Comparison of ENCODE assay signal across 8 cellular contexts in the genomic region with DNA sequence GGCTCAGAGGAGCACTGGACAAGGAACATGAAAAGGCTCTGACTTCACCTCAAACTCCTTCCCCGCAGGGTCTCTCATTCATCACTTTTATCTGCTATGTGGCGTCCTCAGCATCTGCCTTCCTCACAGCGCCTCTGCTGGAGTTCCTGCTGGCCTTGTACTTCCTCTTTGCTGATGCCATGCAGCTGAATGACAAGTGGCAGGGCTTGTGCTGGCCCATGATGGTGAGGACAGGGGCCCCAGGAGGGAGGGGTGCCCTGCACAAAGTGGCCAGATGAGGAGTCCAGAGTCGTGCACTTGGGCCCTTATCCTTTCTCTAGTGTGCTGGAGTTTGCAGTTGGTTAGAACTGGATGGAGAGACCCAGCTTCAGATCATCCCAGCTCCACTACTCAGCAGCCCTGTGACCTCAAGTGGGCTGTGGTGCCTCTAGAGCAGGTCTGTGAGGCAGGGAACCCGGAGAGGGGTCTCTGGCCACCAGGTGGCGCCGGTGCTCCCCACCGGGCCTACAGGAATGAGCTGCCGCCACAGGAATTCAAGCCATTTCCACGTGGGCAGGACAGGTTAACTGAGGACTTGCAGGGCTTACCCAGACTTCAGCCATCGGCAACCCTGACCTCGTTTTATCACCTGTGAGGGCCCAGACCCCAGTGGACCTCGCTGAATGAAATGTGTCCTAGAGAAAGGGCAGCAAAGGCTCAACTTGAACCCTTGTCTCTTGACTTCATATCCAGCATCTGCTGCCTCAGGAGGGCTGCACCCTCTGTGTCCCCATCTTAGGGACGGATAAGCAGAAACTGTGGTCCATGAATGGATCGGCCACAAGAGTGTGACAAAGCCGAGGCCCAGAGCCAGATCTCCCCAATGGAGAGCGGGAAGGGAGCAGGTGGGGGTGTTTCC. TPM values are rescaled to one million over a fixed set of nuclear protein-coding genes. Genes with fewer than 3 reads are reported as not detected.
DNase-seq lines count a peak whose midpoint lies in the region; ATAC-seq and TF ChIP-seq lines count a peak whose summit lies in the region.

No MANE protein-coding gene starts in this region.

- H3K4me1 Mint-ChIP-seq in dendritic cell treated with granulocyte-macrophage colony-stimulating factor and Interleukin-4, amounts not matched to agents 40 ng/mL and 50 ng/mL, for 4 days (ENCODE audit: low read depth): peaks cover 40% of the 10 kb centered on the region

- 19% methylated on average over 14 of the region's 17 CpGs for WGBS in right lobe of liver (ENCODE audit: insufficient coverage, low coverage, low lambda C conversion rate, missing lambda C conversion rate)

- TF ChIP-seq CTCF in right lobe of liver (IDR thresholded peaks at IDR 0.05): peak; percentile 85 to 93 (median 91)

- H3K27ac Mint-ChIP-seq in dendritic cell treated with granulocyte-macrophage colony-stimulating factor and Interleukin-4, amounts not matched to agents 40 ng/mL and 50 ng/mL, for 4 days: peak overlapping the region; percentile 66

- DNase-seq in ELR (ENCODE audit: low read depth) (peak; percentile 91), NCI-H526 (lab: John Stamatoyannopoulos, UW) (peak; percentile 13 to 80), right lobe of liver (peak; percentile 88 to 90 (median 88))
- peak; percentile 85 for DNase-seq in activated CD4-positive, alpha-beta T cell treated with anti-CD3 and anti-CD28 coated beads, Interleukin-2, amount 50 U/mL, for 1 hour
- DNase-seq in stimulated activated CD4-positive, alpha-beta T cell treated with anti-CD3 and anti-CD28 coated beads, TNF-alpha, amount 100 ng/mL, for 24 hours (ENCODE audit: low read depth in 3 of 3): peak; percentile 72 to 87 (median 75)

- peak; percentile 47 for ATAC-seq in HG02973 (IDR thresholded peaks at IDR 0.05; ENCODE audit: unreplicated experiment)
- ATAC-seq in right lobe of liver: peak; percentile 84 to 85 (median 84)
- no peak for ATAC-seq in HG02588 (IDR thresholded peaks at IDR 0.05; ENCODE audit: unreplicated experiment)

- H3K4me3 ChIP-seq in right lobe of liver: no peak overlapping the region

- peaks cover 86% of the 10 kb centered on the region for H3K36me3 Mint-ChIP-seq in dendritic cell treated with granulocyte-macrophage colony-stimulating factor and Interleukin-4, amounts not matched to agents 40 ng/mL and 50 ng/mL, for 4 days (ENCODE audit: low read depth)

- no peak overlapping the region for H3K4me3 Mint-ChIP-seq in dendritic cell treated with granulocyte-macrophage colony-stimulating factor and Interleukin-4, amounts not matched to agents 40 ng/mL and 50 ng/mL, for 4 days

- no peak overlapping the region for H3K27ac ChIP-seq in right lobe of liver

- H3K9me3 ChIP-seq in right lobe of liver: no peaks in the 10 kb centered on the region

- no peak for TF ChIP-seq POLR2A in right lobe of liver (IDR thresholded peaks at IDR 0.05)

- H3K27me3 Mint-ChIP-seq in dendritic cell treated with granulocyte-macrophage colony-stimulating factor and Interleukin-4, amounts not matched to agents 40 ng/mL and 50 ng/mL, for 4 days: peaks cover 8% of the 10 kb centered on the region

- H3K36me3 ChIP-seq in right lobe of liver: no peaks in the 10 kb centered on the region

- peaks cover 0 to 4% (median 2%) of the 10 kb centered on the region in 4 donors for H3K4me1 ChIP-seq in right lobe of liver

- H3K27me3 ChIP-seq in right lobe of liver: no peaks in the 10 kb centered on the region

- no peaks in the 10 kb centered on the region for H3K9me3 Mint-ChIP-seq in dendritic cell treated with granulocyte-macrophage colony-stimulating factor and Interleukin-4, amounts not matched to agents 40 ng/mL and 50 ng/mL, for 4 days

- intact Hi-C loops in dendritic cell treated with granulocyte-macrophage colony-stimulating factor and Interleukin-4, amounts not matched to agents 40 ng/mL and 50 ng/mL, for 4 days (cut with micrococcal nuclease): loop anchor here (5.0 kb wide), 3 partner anchors 86 to 201 kb away; a partner anchor contains a TSS
- intact Hi-C loops in right lobe of liver (cut with DNase I): loop anchor here (5.0 to 10.0 kb wide), 3 partner anchors 134 to 201 kb away; a partner anchor contains a TSS

RNA-seq across cellular contexts. Expression of a gene that starts 4.0 kb away (rescaled TPM):
- 1 to 10 TPM; 1.6 to 9.6 (median 5.4) TPM for total RNA-seq in right lobe of liver

RNA-seq across cellular contexts. Expression of a gene that starts 29.2 kb away (rescaled TPM):
- under 1 TPM in 3 of 6 experiments, not detected in 3; 0.44 to 0.83 (median 0.55) TPM for total RNA-seq in right lobe of liver

RNA-seq across cellular contexts. Expression of a gene that starts 42.3 kb away (rescaled TPM):
- 1 to 10 TPM in 2 of 6 experiments, under 1 TPM in 3, not detected in 1; 0.69 to 1.6 (median 0.90) TPM for total RNA-seq in right lobe of liver

RNA-seq across cellular contexts. Expression of a gene that starts 56.1 kb away (rescaled TPM):
- total RNA-seq in right lobe of liver: 10 to 100 TPM in 4 of 6 experiments, 1 to 10 TPM in 2; 8.4 to 30.5 (median 14.0) TPM

RNA-seq across cellular contexts. Expression of a gene that starts 58.6 kb away (rescaled TPM):
- total RNA-seq in right lobe of liver: 10 to 100 TPM; 25.8 to 41.7 (median 33.6) TPM
